Comparison of ENCODE assay signal across 26 cellular contexts in genomic region chr14:33207467-33208015, GRCh38.
"Had no signal": no experiment of that assay in that cellular context is flagged by ENCODE, and none has a peak within 500 bp of the region (broad histone marks: within the 10 kb centered on the region; RNA-seq: fewer than 3 reads in every experiment).

No MANE protein-coding gene starts in this region.

- ATAC-seq: activated CD8-positive, alpha-beta T cell treated with anti-CD3 and anti-CD28 coated beads for 36 hours; activated T-cell treated with anti-CD3 and anti-CD28 coated beads, Interleukin-2, amount 50 U/mL, for 72 hours; activated T-helper 17 cell treated with anti-CD3 and anti-CD28 coated beads, Interleukin-2, amount 50 U/mL, for 72 hours; Panc1; Right ventricle myocardium inferior had no signal

- DNase-seq: activated CD4-positive, alpha-beta T cell treated with anti-CD3 and anti-CD28 coated beads, Interleukin-2, amount 10 ng/mL, durations not matched to agents 24 days and 14 days; activated CD4-positive, alpha-beta T cell treated with anti-CD3 and anti-CD28 coated beads, Interleukin-2, amount 50 U/mL, for 4 hours; activated CD8-positive, alpha-beta T cell treated with anti-CD3 and anti-CD28 coated beads for 36 hours; activated effector memory CD4-positive, alpha-beta T cell treated with anti-CD3 and anti-CD28 coated beads, Interleukin-2, amount 50 U/mL, for 16 hours; activated naive CD4-positive, alpha-beta T cell; activated naive CD4-positive, alpha-beta T cell treated with anti-CD3 and anti-CD28 coated beads, Interleukin-2, amount 50 U/mL, for 16 hours; activated naive CD8-positive, alpha-beta T cell treated with anti-CD3 and anti-CD28 coated beads for 36 hours; activated T-cell treated with anti-CD3 and anti-CD28 coated beads, Interleukin-2, amount 50 U/mL, for 1 hour; activated T-cell treated with anti-CD3 and anti-CD28 coated beads, Interleukin-2, amount 50 U/mL, for 72 hours; brain microvascular endothelial cell; central memory CD4-positive, alpha-beta T cell; Karpas-422; KBM-7; NCI-H1694 treated with DMSO at 0.1 percent for 48 hours; NCI-H2029 treated with DMSO at 0.1 percent for 48 hours; NCI-H446; NCI-H510A treated with DMSO at 0.1 percent for 48 hours; NCI-H526 treated with DMSO at 0.1 percent for 48 hours; SIG-M5; SW 1271; T-helper 1 cell; T-helper 2 cell; T-helper 9 cell had no signal
